Comparison of ENCODE assay signal across 13 cellular contexts in genomic region chr2:239688098-239688497, GRCh38.
A peak's percentile ranks its signal among the peaks of the same experiment; 100 is the strongest.
DNase-seq lines count a peak whose midpoint lies in the region; ATAC-seq and TF ChIP-seq lines count a peak whose summit lies in the region.
"Had no signal": no experiment of that assay in that cellular context is flagged by ENCODE, and none has a peak within 500 bp of the region (broad histone marks: within the 10 kb centered on the region; RNA-seq: fewer than 3 reads in every experiment).

No MANE protein-coding gene starts in this region.

- peak; percentile 13 for TF ChIP-seq CTCF in kidney epithelial cell (IDR thresholded peaks at IDR 0.05; ENCODE audit: insufficient read depth, low read length, poor library complexity, severe bottlenecking)

- H3K4me3 ChIP-seq in kidney epithelial cell (ENCODE audit: low read depth, low read length) = no peak overlapping the region
- H3K4me3 ChIP-seq: uterus had no signal

- no peak overlapping the region for H3K4me3 Mint-ChIP-seq in stimulated activated naive CD8-positive, alpha-beta T cell treated with anti-CD3 and anti-CD28 coated beads, Interleukin-15, amount 100 ng/mL, for 72 hours
- H3K4me3 Mint-ChIP-seq: activated CD4-positive, alpha-beta T cell treated with anti-CD3 and anti-CD28 coated beads, Interleukin-2, amount 10 ng/mL, durations not matched to agents 7 days and 5 days; activated naive CD4-positive, alpha-beta T cell treated with anti-CD3 and anti-CD28 coated beads, Interleukin-2, amount 50 U/mL, for 24 hours had no signal

- peaks cover 36% of the 10 kb centered on the region for H3K27me3 Mint-ChIP-seq in stimulated activated naive CD8-positive, alpha-beta T cell treated with anti-CD3 and anti-CD28 coated beads, Interleukin-15, amount 100 ng/mL, for 72 hours

- no peak overlapping the region for H3K27ac Mint-ChIP-seq in stimulated activated naive CD8-positive, alpha-beta T cell treated with anti-CD3 and anti-CD28 coated beads, Interleukin-15, amount 100 ng/mL, for 72 hours
- H3K27ac Mint-ChIP-seq: activated CD4-positive, alpha-beta T cell treated with anti-CD3 and anti-CD28 coated beads, Interleukin-2, amount 10 ng/mL, durations not matched to agents 7 days and 5 days; activated naive CD4-positive, alpha-beta T cell treated with anti-CD3 and anti-CD28 coated beads, Interleukin-2, amount 50 U/mL, for 24 hours had no signal

- in situ Hi-C loops in SK-MEL-5 (cut with HindIII; ENCODE audit: low pct_unique_long_range_greater_than_20kb, low sequenced_read_pairs) = no loop called here

- H3K4me1 Mint-ChIP-seq in stimulated activated naive CD8-positive, alpha-beta T cell treated with anti-CD3 and anti-CD28 coated beads, Interleukin-15, amount 100 ng/mL, for 72 hours = no peaks in the 10 kb centered on the region
- H3K4me1 Mint-ChIP-seq: activated CD4-positive, alpha-beta T cell treated with anti-CD3 and anti-CD28 coated beads, Interleukin-2, amount 10 ng/mL, durations not matched to agents 7 days and 5 days; activated naive CD4-positive, alpha-beta T cell treated with anti-CD3 and anti-CD28 coated beads, Interleukin-2, amount 50 U/mL, for 24 hours had no signal

- no peaks in the 10 kb centered on the region for H3K36me3 ChIP-seq in kidney epithelial cell (ENCODE audit: control insufficient read depth, insufficient read depth, low read length)
- H3K36me3 ChIP-seq: uterus had no signal

- DNase-seq in activated CD8-positive, alpha-beta memory T cell treated with anti-CD3 and anti-CD28 coated beads for 24 hours = peak; percentile 26
- DNase-seq in activated CD8-positive, alpha-beta memory T cell treated with anti-CD3 and anti-CD28 coated beads, Interleukin-2, amount 50 U/mL, for 4 hours = no peak
- peak; percentile 35 for DNase-seq in SK-MEL-5 (ENCODE audit: low read depth, low spot score)
- DNase-seq in kidney epithelial cell (ENCODE audit: low read depth) = no peak
- DNase-seq in stimulated activated naive CD8-positive, alpha-beta T cell treated with anti-CD3 and anti-CD28 coated beads, Interleukin-15, amount 100 ng/mL, for 72 hours = no peak
- no peak for DNase-seq in NK-92 treated with Interleukin-12 subunit alpha and Interleukin-12 subunit beta, amount 100 ng/mL, for 24 hours (lab: John Stamatoyannopoulos, UW)
- no peak for DNase-seq in NCI-H510A treated with DMSO at 0.1 percent for 48 hours (lab: John Stamatoyannopoulos, UW)
- DNase-seq: activated CD4-positive, alpha-beta T cell treated with anti-CD3 and anti-CD28 coated beads, Interleukin-2, amount 10 ng/mL, durations not matched to agents 7 days and 5 days; NCI-H1694; small intestine; uterus had no signal

- H3K27me3 ChIP-seq in kidney epithelial cell (ENCODE audit: control insufficient read depth, insufficient read depth, low read length) = peaks cover 13% of the 10 kb centered on the region
- H3K27me3 ChIP-seq: uterus had no signal

- peak; percentile 64 for ATAC-seq in stimulated activated naive CD8-positive, alpha-beta T cell treated with anti-CD3 and anti-CD28 coated beads, Interleukin-15, amount 100 ng/mL, for 72 hours
- ATAC-seq in HG03378 (IDR thresholded peaks at IDR 0.05; ENCODE audit: unreplicated experiment) = no peak

- H3K9me3 Mint-ChIP-seq in stimulated activated naive CD8-positive, alpha-beta T cell treated with anti-CD3 and anti-CD28 coated beads, Interleukin-15, amount 100 ng/mL, for 72 hours = peaks cover under 1 to 5% of the 10 kb centered on the region in 2 donors
- H3K9me3 Mint-ChIP-seq: activated CD4-positive, alpha-beta T cell treated with anti-CD3 and anti-CD28 coated beads, Interleukin-2, amount 10 ng/mL, durations not matched to agents 7 days and 5 days; activated naive CD4-positive, alpha-beta T cell treated with anti-CD3 and anti-CD28 coated beads, Interleukin-2, amount 50 U/mL, for 24 hours had no signal

Comparison
In these comparisons a context has a peak if more than half of its experiments do, and no peak if none do; other contexts are left out.
1. DNase-seq: peak in activated CD8-positive, alpha-beta memory T cell treated with anti-CD3 and anti-CD28 coated beads for 24 hours (single experiment) and SK-MEL-5 (single experiment); none in activated CD8-positive, alpha-beta memory T cell treated with anti-CD3 and anti-CD28 coated beads, Interleukin-2, amount 50 U/mL, for 4 hours (single experiment), kidney epithelial cell (single experiment), stimulated activated naive CD8-positive, alpha-beta T cell treated with anti-CD3 and anti-CD28 coated beads, Interleukin-15, amount 100 ng/mL, for 72 hours (0 of 2), NK-92 treated with Interleukin-12 subunit alpha and Interleukin-12 subunit beta, amount 100 ng/mL, for 24 hours (single experiment) and NCI-H510A treated with DMSO at 0.1 percent for 48 hours (single experiment).